In the genomic region with DNA sequence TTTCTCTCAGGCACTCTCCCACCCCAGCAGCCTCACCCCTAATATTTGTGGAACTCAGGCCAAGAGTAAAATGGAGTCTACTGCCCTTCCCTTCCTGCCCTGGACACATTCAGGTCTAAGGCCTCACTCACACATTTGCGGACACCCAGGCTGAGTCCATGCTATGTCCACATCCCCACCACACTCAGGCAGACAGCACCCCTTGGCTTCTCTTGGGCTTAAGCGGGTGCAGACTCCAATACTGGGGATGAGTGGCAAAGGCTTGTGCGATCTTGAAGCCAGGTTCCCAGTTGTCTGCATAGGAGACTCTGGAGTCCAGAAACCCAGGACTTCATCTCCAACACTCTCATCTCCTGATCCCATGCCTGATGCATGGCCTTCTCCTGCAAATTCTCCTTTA, we compare ENCODE assay signal across 1 cellular context.
TF ChIP-seq lines count a peak whose summit lies in the region.

No MANE protein-coding gene starts in this region.

TF ChIP-seq in WTC11, 78 proteins besides CTCF, POLR2A, EP300 and RAD21 (continued from another document):
- TF ChIP-seq, protein P1, sequence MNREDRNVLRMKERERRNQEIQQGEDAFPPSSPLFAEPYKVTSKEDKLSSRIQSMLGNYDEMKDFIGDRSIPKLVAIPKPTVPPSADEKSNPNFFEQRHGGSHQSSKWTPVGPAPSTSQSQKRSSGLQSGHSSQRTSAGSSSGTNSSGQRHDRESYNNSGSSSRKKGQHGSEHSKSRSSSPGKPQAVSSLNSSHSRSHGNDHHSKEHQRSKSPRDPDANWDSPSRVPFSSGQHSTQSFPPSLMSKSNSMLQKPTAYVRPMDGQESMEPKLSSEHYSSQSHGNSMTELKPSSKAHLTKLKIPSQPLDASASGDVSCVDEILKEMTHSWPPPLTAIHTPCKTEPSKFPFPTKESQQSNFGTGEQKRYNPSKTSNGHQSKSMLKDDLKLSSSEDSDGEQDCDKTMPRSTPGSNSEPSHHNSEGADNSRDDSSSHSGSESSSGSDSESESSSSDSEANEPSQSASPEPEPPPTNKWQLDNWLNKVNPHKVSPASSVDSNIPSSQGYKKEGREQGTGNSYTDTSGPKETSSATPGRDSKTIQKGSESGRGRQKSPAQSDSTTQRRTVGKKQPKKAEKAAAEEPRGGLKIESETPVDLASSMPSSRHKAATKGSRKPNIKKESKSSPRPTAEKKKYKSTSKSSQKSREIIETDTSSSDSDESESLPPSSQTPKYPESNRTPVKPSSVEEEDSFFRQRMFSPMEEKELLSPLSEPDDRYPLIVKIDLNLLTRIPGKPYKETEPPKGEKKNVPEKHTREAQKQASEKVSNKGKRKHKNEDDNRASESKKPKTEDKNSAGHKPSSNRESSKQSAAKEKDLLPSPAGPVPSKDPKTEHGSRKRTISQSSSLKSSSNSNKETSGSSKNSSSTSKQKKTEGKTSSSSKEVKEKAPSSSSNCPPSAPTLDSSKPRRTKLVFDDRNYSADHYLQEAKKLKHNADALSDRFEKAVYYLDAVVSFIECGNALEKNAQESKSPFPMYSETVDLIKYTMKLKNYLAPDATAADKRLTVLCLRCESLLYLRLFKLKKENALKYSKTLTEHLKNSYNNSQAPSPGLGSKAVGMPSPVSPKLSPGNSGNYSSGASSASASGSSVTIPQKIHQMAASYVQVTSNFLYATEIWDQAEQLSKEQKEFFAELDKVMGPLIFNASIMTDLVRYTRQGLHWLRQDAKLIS (CRISPR knock-in tag; IDR thresholded peaks at IDR 0.05; ENCODE audit: borderline replicate concordance): no peak
- TF ChIP-seq ELF4 (CRISPR knock-in tag; IDR thresholded peaks at IDR 0.05; ENCODE audit: low read depth) (no peak), RELA (CRISPR knock-in tag; IDR thresholded peaks at IDR 0.05; ENCODE audit: borderline replicate concordance) (no peak)
- TF ChIP-seq, protein P2, sequence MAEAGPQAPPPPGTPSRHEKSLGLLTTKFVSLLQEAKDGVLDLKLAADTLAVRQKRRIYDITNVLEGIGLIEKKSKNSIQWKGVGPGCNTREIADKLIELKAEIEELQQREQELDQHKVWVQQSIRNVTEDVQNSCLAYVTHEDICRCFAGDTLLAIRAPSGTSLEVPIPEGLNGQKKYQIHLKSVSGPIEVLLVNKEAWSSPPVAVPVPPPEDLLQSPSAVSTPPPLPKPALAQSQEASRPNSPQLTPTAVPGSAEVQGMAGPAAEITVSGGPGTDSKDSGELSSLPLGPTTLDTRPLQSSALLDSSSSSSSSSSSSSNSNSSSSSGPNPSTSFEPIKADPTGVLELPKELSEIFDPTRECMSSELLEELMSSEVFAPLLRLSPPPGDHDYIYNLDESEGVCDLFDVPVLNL (CRISPR knock-in tag; IDR thresholded peaks at IDR 0.05; ENCODE audit: borderline replicate concordance, low read depth): no peak
- TF ChIP-seq, protein P3, sequence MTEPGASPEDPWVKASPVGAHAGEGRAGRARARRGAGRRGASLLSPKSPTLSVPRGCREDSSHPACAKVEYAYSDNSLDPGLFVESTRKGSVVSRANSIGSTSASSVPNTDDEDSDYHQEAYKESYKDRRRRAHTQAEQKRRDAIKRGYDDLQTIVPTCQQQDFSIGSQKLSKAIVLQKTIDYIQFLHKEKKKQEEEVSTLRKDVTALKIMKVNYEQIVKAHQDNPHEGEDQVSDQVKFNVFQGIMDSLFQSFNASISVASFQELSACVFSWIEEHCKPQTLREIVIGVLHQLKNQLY (CRISPR knock-in tag; IDR thresholded peaks at IDR 0.05): no peak
